Comparison of ENCODE assay signal across 3 cellular contexts in genomic region chr21:22263890-22264289, GRCh38.
"Had no signal": no experiment of that assay in that cellular context is flagged by ENCODE, and none has a peak within 500 bp of the region (broad histone marks: within the 10 kb centered on the region; RNA-seq: fewer than 3 reads in every experiment).

No MANE protein-coding gene starts in this region.

- DNase-seq: GDM1, GF-D8 had no signal

- ATAC-seq: GM12878 had no signal

- H3K4me3 ChIP-seq: GM12878 had no signal
